In genomic region chr11:86275493-86276370, GRCh38 we compare ENCODE assay signal across 17 cellular contexts. TPM values are rescaled to one million over a fixed set of nuclear protein-coding genes. Genes with fewer than 3 reads are reported as not detected.
DNase-seq lines count a peak whose midpoint lies in the region; ATAC-seq, FAIRE-seq and TF ChIP-seq lines count a peak whose summit lies in the region.
"Had no signal": no experiment of that assay in that cellular context is flagged by ENCODE, and none has a peak within 500 bp of the region (broad histone marks: within the 10 kb centered on the region; RNA-seq: fewer than 3 reads in every experiment).

No MANE protein-coding gene starts in this region.

- H3K4me3 ChIP-seq in breast epithelium, result no peak overlapping the region
- no peak overlapping the region for H3K4me3 ChIP-seq in GM12878
- no peak overlapping the region for H3K4me3 ChIP-seq in transverse colon
- H3K4me3 ChIP-seq: lower lobe of right lung, right atrium auricular region, thoracic aorta had no signal

- H3K9ac ChIP-seq in GM12878 (ENCODE audit: control insufficient read depth, insufficient read depth, low read length), result no peak overlapping the region

- H3K27ac Mint-ChIP-seq in MCF 10A (ENCODE audit: low read depth, unreplicated experiment), result peak overlapping the region; percentile 22
- H3K27ac Mint-ChIP-seq in stimulated activated naive CD8-positive, alpha-beta T cell treated with anti-CD3 and anti-CD28 coated beads, Interleukin-15, amount 100 ng/mL, for 72 hours, result no peak overlapping the region

- H3K4me1 ChIP-seq in breast epithelium, result no peaks in the 10 kb centered on the region
- 0 out of 2 replicates have a peak, but pooled peaks cover 3% of the 10 kb centered on the region for H3K4me1 ChIP-seq in GM12878 (ENCODE audit: control insufficient read depth, insufficient read depth, low read length)
- peaks cover 0 to 4% (median 0%) of the 10 kb centered on the region in 4 donors for H3K4me1 ChIP-seq in transverse colon
- H3K4me1 ChIP-seq: lower lobe of right lung, right atrium auricular region had no signal

- DNase-seq in MCF 10A (ENCODE audit: unreplicated experiment) (no peak), breast epithelium (ENCODE audit: low spot score in 2 of 2) (no peak), GM12878 (ENCODE audit: low read depth, low spot score) (no peak), transverse colon (no peak)
- no peak for DNase-seq in stimulated activated naive CD8-positive, alpha-beta T cell treated with anti-CD3 and anti-CD28 coated beads, Interleukin-15, amount 100 ng/mL, for 72 hours
- DNase-seq in activated naive CD4-positive, alpha-beta T cell treated with anti-CD3 and anti-CD28 coated beads, Interleukin-2, amount 50 U/mL, for 16 hours, result no peak
- DNase-seq: foreskin melanocyte; lower lobe of right lung; naive thymus-derived CD4-positive, alpha-beta T cell; NCI-H1694 treated with DMSO at 0.1 percent for 48 hours; NCI-H774; RPMI8226; stimulated activated CD4-positive, alpha-beta T cell treated with anti-CD3 and anti-CD28 coated beads, Interleukin-1b, Interleukin-23, amount 100 ng/mL, for 48 hours; SW 1271 had no signal

- TF ChIP-seq EP300 in GM12878 (IDR thresholded peaks at IDR 0.05; ENCODE audit: borderline replicate concordance in 1 of 2, control insufficient read depth in 1 of 2, low read depth in 2 of 2, low read length in 2 of 2) (no peak), transverse colon (IDR thresholded peaks at IDR 0.05; ENCODE audit: low read depth) (no peak)

- peaks cover 58% of the 10 kb centered on the region for H3K36me3 Mint-ChIP-seq in MCF 10A (ENCODE audit: insufficient read depth, unreplicated experiment)

- TF ChIP-seq POLR2A in breast epithelium (IDR thresholded peaks at IDR 0.05) (no peak), GM12878 (IDR thresholded peaks at IDR 0.05; ENCODE audit: low read depth, low read length) (no peak), transverse colon (IDR thresholded peaks at IDR 0.05) (no peak)

- peak; percentile 8 for TF ChIP-seq CTCF in MCF 10A (IDR thresholded peaks at IDR 0.05; ENCODE audit: unreplicated experiment)
- no peak for TF ChIP-seq CTCF in breast epithelium (IDR thresholded peaks at IDR 0.05)
- TF ChIP-seq CTCF in LNCAP (IDR thresholded peaks at IDR 0.05), result 0 out of 2 replicates have a peak, but pooled peaks have one; percentile 19
- peak in 1 of 3 experiments; percentile 24; a peak in 2 of 6 replicates for TF ChIP-seq CTCF in GM12878 (IDR thresholded peaks at IDR 0.05 in 2 of 3, conservative IDR thresholded peaks at IDR 0.05 in 1 of 3; ENCODE audit: control insufficient read depth in 2 of 3, extremely low read depth in 1 of 3, insufficient read depth in 1 of 3, low read depth in 3 of 3, low read length in 3 of 3)
- TF ChIP-seq CTCF in transverse colon (IDR thresholded peaks at IDR 0.05), result no peak

- RAD21 ChIA-PET in GM12878 (lab: Charles Lee; ENCODE audit: unreplicated experiment), result interaction anchor here (0.6 kb wide), 1 partner anchor 234 kb away, joined by 3 read pairs; no protein-coding TSS in a partner anchor

- no peak overlapping the region for H2AFZ ChIP-seq in GM12878 (ENCODE audit: control insufficient read depth, low read depth, low read length)

- H3K4me1 Mint-ChIP-seq in MCF 10A (ENCODE audit: insufficient read depth, unreplicated experiment), result no peaks in the 10 kb centered on the region
- peaks cover 48% of the 10 kb centered on the region for H3K4me1 Mint-ChIP-seq in stimulated activated naive CD8-positive, alpha-beta T cell treated with anti-CD3 and anti-CD28 coated beads, Interleukin-15, amount 100 ng/mL, for 72 hours

- SMC1A ChIA-PET in GM12878 (lab: Charles Lee; ENCODE audit: uncharacterized antibody, unreplicated experiment), result interaction anchor here (1.4 to 2.0 kb wide), 4 partner anchors 12 to 234 kb away, joined by 3 to 7 read pairs (median 4); no protein-coding TSS in a partner anchor

- 22% methylated on average over 2 of the region's 2 CpGs for WGBS in GM12878 (ENCODE audit: insufficient coverage, insufficient replicate concordance, low lambda C conversion rate, missing lambda C conversion rate)
- WGBS in transverse colon (ENCODE audit: low coverage in 1 of 2), 2 donors, result 76 to 83% methylated on average over 2 of the region's 2 CpGs

- H3K9me3 ChIP-seq in breast epithelium, result no peaks in the 10 kb centered on the region
- peaks cover 2% of the 10 kb centered on the region; the same call in 2 of the 3 replicates for H3K9me3 ChIP-seq in GM12878 (replicated peaks; ENCODE audit: control insufficient read depth, insufficient read depth, low read length)
- no peaks in the 10 kb centered on the region for H3K9me3 ChIP-seq in transverse colon
- H3K9me3 ChIP-seq: lower lobe of right lung, right atrium auricular region, thoracic aorta had no signal

- no peaks in the 10 kb centered on the region for H3K27me3 ChIP-seq in breast epithelium
- no peaks in the 10 kb centered on the region for H3K27me3 ChIP-seq in GM12878 (replicated peaks in 1 of 2; ENCODE audit: control insufficient read depth in 2 of 2, insufficient read depth in 2 of 2, low read length in 1 of 2)
- H3K27me3 ChIP-seq in transverse colon, result no peaks in the 10 kb centered on the region
- H3K27me3 ChIP-seq: right atrium auricular region had no signal

- no peaks in the 10 kb centered on the region for H3K27me3 Mint-ChIP-seq in MCF 10A (ENCODE audit: insufficient read depth, unreplicated experiment)
- no peaks in the 10 kb centered on the region for H3K27me3 Mint-ChIP-seq in stimulated activated naive CD8-positive, alpha-beta T cell treated with anti-CD3 and anti-CD28 coated beads, Interleukin-15, amount 100 ng/mL, for 72 hours
- H3K27me3 Mint-ChIP-seq: naive thymus-derived CD4-positive, alpha-beta T cell had no signal

- peaks cover 40% of the 10 kb centered on the region for H3K79me2 ChIP-seq in GM12878 (ENCODE audit: control insufficient read depth, insufficient read depth, low read length)

- CTCF ChIA-PET in MCF 10A (lab: Yijun Ruan, JAX) (interaction anchor here (0.6 to 0.9 kb wide), 4 partner anchors 16 to 56 kb away, joined by 3 to 6 read pairs (median 3); no protein-coding TSS in a partner anchor), GM12878 (lab: Yijun Ruan, JAX) (interaction anchor here (0.7 to 1.9 kb wide), 8 partner anchors 9 to 235 kb away, joined by 3 to 9 read pairs (median 4); no protein-coding TSS in a partner anchor)

- in situ Hi-C loops in GM12878 (cut with MboI) (no loop called here), transverse colon (cut with MboI; ENCODE audit: low pct_ligation_motif_present in 1 of 4, low pct_unique_long_range_greater_than_20kb in 1 of 4, low sequenced_read_pairs in 3 of 4) (no loop called here)

- H4K20me1 ChIP-seq in GM12878 (ENCODE audit: control insufficient read depth, insufficient read depth), result no peaks in the 10 kb centered on the region

- intact Hi-C loops in MCF 10A (cut with micrococcal nuclease), result no loop called here
- intact Hi-C loops in breast epithelium (cut with DNase I; ENCODE audit: low total_unique reads), result no loop called here
- intact Hi-C loops in GM12878 (cut with micrococcal nuclease; ENCODE audit: unreplicated experiment), result no loop called here
- intact Hi-C loops in transverse colon (cut with DNase I; ENCODE audit: low total_unique reads), result no loop called here

- H3K36me3 ChIP-seq in breast epithelium (no peaks in the 10 kb centered on the region), GM12878 (ENCODE audit: control insufficient read depth in 2 of 2, insufficient read depth in 2 of 2, low read length in 1 of 2) (peaks cover 2 to 41% of the 10 kb centered on the region in 2 experiments), transverse colon (peaks cover 0 to 26% (median 10%) of the 10 kb centered on the region in 4 donors)

- H3K4me2 ChIP-seq in GM12878 (ENCODE audit: control insufficient read depth, insufficient read depth), result no peak overlapping the region

- POLR2A ChIA-PET in MCF 10A (lab: Yijun Ruan, JAX), result interaction anchor here (0.6 kb wide), 1 partner anchor 26 kb away, joined by 4 read pairs; no protein-coding TSS in a partner anchor
- POLR2A ChIA-PET in GM12878 (lab: Charles Lee), result no interaction called here

- TF ChIP-seq RAD21 in GM12878 (IDR thresholded peaks at IDR 0.05; ENCODE audit: insufficient read depth, low read depth, low read length), result no peak

- no peak for FAIRE-seq in GM12878 (lab: Jason Lieb, UNC)

- no peak overlapping the region for H3K4me3 Mint-ChIP-seq in MCF 10A (ENCODE audit: unreplicated experiment)
- no peak overlapping the region for H3K4me3 Mint-ChIP-seq in stimulated activated naive CD8-positive, alpha-beta T cell treated with anti-CD3 and anti-CD28 coated beads, Interleukin-15, amount 100 ng/mL, for 72 hours
- H3K4me3 Mint-ChIP-seq: naive thymus-derived CD4-positive, alpha-beta T cell had no signal

- H3K27ac ChIP-seq in breast epithelium (no peak overlapping the region), GM12878 (ENCODE audit: control insufficient read depth, insufficient read depth) (no peak overlapping the region; the same call in 1 of the 2 replicates), transverse colon (no peak overlapping the region)
- H3K27ac ChIP-seq: lower lobe of right lung, right atrium auricular region, thoracic aorta had no signal

- BruUV-seq in MCF 10A (replicated peaks; lab: Mats Ljungman, UMichigan) (no TSS peak), GM12878 (replicated peaks; lab: Mats Ljungman, UMichigan) (no TSS peak)

- ATAC-seq in GM12878, result peak; percentile 82
- ATAC-seq in stimulated activated naive CD8-positive, alpha-beta T cell treated with anti-CD3 and anti-CD28 coated beads, Interleukin-15, amount 100 ng/mL, for 72 hours, result peak; percentile 54
- ATAC-seq: naive thymus-derived CD4-positive, alpha-beta T cell had no signal

- H3K9me3 Mint-ChIP-seq in MCF 10A (ENCODE audit: unreplicated experiment), result peaks cover 5% of the 10 kb centered on the region
- H3K9me3 Mint-ChIP-seq in stimulated activated naive CD8-positive, alpha-beta T cell treated with anti-CD3 and anti-CD28 coated beads, Interleukin-15, amount 100 ng/mL, for 72 hours, result no peaks in the 10 kb centered on the region

RNA-seq across cellular contexts. Expression of gene HIKESHI, which starts 26.3 kb away (rescaled TPM):
- total RNA-seq in MCF 10A (2022) (47.6 and 53.9 TPM in 2 replicates), breast epithelium (10 to 100 TPM; 34.7 to 53.9 (median 43.5) TPM), GM12878 (2014; rRNA removed) (57.9 and 70.5 TPM in 2 replicates), GM12878 (2014; rRNA removed; fragmentation: Illumina TruSeq; extraction: Trizol) (53.3 and 54.0 TPM in 2 replicates), GM12878 (2021) (42.3 and 43.1 TPM in 2 replicates), transverse colon (10 to 100 TPM in 3 of 4 donors, 1 to 10 TPM in 1; 2.2 to 18.7 (median 14.8) TPM)
- total RNA-seq in GM12878 (2013; cell fraction: nucleolus; rRNA removed), result 41.9 and 43.2 TPM in 2 replicates
- 40.1 TPM for polyA plus RNA-seq in GM12878 (2011; ENCODE audit: low read depth)
- polyA plus RNA-seq in GM12878 (2011; rRNA removed) (113 and 124 TPM in 2 replicates), GM12878 (2014; fragmentation: Illumina TruSeq; extraction: Trizol) (50.0 and 67.1 TPM in 2 replicates), GM12878 (2014; fragmentation: Nextera tagmentation; extraction: Ambion mirVana) (100 to 1,000 TPM; 156 to 228 TPM), GM12878 (2014; rRNA removed) (42.3 and 56.9 TPM in 2 replicates), GM12878 (2016; fragmentation: Nextera tagmentation; extraction: Ambion mirVana) (100 to 1,000 TPM; 116 to 119 TPM)
- 53.5 and 55.5 TPM in 2 replicates for polyA plus RNA-seq in GM12878 (2011; cell fraction: cytosol; rRNA removed)
- 42.7 and 70.1 TPM in 2 replicates for polyA plus RNA-seq in GM12878 (2011; cell fraction: nucleus; rRNA removed)
- polyA plus RNA-seq in GM12878 (2012), result 40.0 and 49.7 TPM in 2 replicates
- 48.2 and 53.0 TPM in 2 replicates for polyA minus RNA-seq in GM12878 (2011; rRNA and poly(A)+ RNA removed)
- 11.2 and 15.4 TPM in 2 replicates for polyA minus RNA-seq in GM12878 (2011; cell fraction: cytosol; rRNA and poly(A)+ RNA removed)
- polyA minus RNA-seq in GM12878 (2011; cell fraction: nucleus; rRNA and poly(A)+ RNA removed), result 10.8 and 15.4 TPM in 2 replicates

RNA-seq across cellular contexts. Expression of gene EED, which starts 31.2 kb away (rescaled TPM):
- 20.9 and 22.9 TPM in 2 replicates for total RNA-seq in MCF 10A (2022)
- total RNA-seq in breast epithelium, result 10 to 100 TPM; 14.6 to 39.4 (median 26.2) TPM
- 146 and 159 TPM in 2 replicates for total RNA-seq in GM12878 (2013; cell fraction: nucleolus; rRNA removed)
- total RNA-seq in GM12878 (2014; rRNA removed), result 41.5 and 53.4 TPM in 2 replicates
- 58.8 and 60.4 TPM in 2 replicates for total RNA-seq in GM12878 (2014; rRNA removed; fragmentation: Illumina TruSeq; extraction: Trizol)
- total RNA-seq in GM12878 (2021), result 46.3 and 53.1 TPM in 2 replicates
- 39.3 TPM for polyA plus RNA-seq in GM12878 (2011; ENCODE audit: low read depth)
- 85.6 and 113 TPM in 2 replicates for polyA plus RNA-seq in GM12878 (2011; rRNA removed)
- 25.9 and 27.1 TPM in 2 replicates for polyA plus RNA-seq in GM12878 (2011; cell fraction: cytosol; rRNA removed)
- 50.5 and 65.2 TPM in 2 replicates for polyA plus RNA-seq in GM12878 (2011; cell fraction: nucleus; rRNA removed)
- polyA plus RNA-seq in GM12878 (2012), result 57.2 and 62.0 TPM in 2 replicates
- polyA plus RNA-seq in GM12878 (2014; fragmentation: Illumina TruSeq; extraction: Trizol), result 51.1 and 61.8 TPM in 2 replicates
- polyA plus RNA-seq in GM12878 (2014; fragmentation: Nextera tagmentation; extraction: Ambion mirVana), result 100 to 1,000 TPM; 101 to 140 TPM
- polyA plus RNA-seq in GM12878 (2014; rRNA removed), result 41.4 and 49.5 TPM in 2 replicates
- 100 to 1,000 TPM in 1 of 2 experiments, 10 to 100 TPM in 1; 95.1 to 105 TPM for polyA plus RNA-seq in GM12878 (2016; fragmentation: Nextera tagmentation; extraction: Ambion mirVana)
- polyA minus RNA-seq in GM12878 (2011; rRNA and poly(A)+ RNA removed), result 34.6 and 51.6 TPM in 2 replicates
- polyA minus RNA-seq in GM12878 (2011; cell fraction: cytosol; rRNA and poly(A)+ RNA removed), result 17.0 and 27.9 TPM in 2 replicates
- 42.0 and 76.3 TPM in 2 replicates for polyA minus RNA-seq in GM12878 (2011; cell fraction: nucleus; rRNA and poly(A)+ RNA removed)
- total RNA-seq in transverse colon, result 10 to 100 TPM in 3 of 4 donors, 1 to 10 TPM in 1; 2.8 to 43.5 (median 23.5) TPM

Comparison
In these comparisons a context has a peak if more than half of its experiments do, and no peak if none do; other contexts are left out.
1. CTCF ChIP-seq: peak in MCF 10A (single experiment) and LNCAP (single experiment); none in breast epithelium (0 of 3) and transverse colon (0 of 5).